Comparison of ENCODE assay signal across 1 cellular context in the genomic region with DNA sequence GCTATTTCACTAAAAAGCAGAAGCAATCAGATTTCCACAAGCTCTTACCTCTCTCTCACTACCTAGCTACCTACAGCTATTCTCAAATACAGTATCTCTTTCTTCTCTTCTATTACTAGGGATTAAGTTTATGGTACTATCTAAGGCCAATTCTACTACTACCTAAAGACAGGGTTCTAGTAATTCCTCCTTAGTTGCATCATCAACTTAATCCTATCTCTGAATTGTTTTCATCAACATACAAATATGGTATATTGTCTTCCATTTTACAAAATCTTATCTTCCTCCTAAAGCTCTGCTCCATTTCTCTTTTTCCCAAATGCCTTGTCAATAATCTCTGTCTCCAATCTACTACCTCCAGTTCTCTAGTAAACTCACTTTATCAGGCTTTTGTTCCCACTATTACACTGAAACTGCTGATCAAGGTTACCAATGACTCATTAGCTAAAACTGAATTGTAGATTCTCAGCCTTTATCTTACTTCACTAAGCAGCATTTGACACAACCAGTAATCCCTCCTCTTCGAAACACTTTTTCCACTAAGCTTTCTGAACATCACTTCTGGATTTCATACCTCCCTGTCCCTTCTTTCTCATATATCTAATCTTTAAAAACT.
TF ChIP-seq lines count a peak whose summit lies in the region.

No MANE protein-coding gene starts in this region.

TF ChIP-seq in SK-N-SH, 30 proteins besides CTCF, POLR2A, EP300 and RAD21:
- TF ChIP-seq, protein P1, sequence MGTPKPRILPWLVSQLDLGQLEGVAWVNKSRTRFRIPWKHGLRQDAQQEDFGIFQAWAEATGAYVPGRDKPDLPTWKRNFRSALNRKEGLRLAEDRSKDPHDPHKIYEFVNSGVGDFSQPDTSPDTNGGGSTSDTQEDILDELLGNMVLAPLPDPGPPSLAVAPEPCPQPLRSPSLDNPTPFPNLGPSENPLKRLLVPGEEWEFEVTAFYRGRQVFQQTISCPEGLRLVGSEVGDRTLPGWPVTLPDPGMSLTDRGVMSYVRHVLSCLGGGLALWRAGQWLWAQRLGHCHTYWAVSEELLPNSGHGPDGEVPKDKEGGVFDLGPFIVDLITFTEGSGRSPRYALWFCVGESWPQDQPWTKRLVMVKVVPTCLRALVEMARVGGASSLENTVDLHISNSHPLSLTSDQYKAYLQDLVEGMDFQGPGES (IDR thresholded peaks at IDR 0.05; ENCODE audit: low read depth, low read length): no peak
- TF ChIP-seq SMC3 (IDR thresholded peaks at IDR 0.05; ENCODE audit: low read depth, low read length) (no peak), SIN3A (IDR thresholded peaks at IDR 0.05; ENCODE audit: borderline replicate concordance, low read depth, low read length) (no peak), GABPA (IDR thresholded peaks at IDR 0.05; ENCODE audit: low read depth) (no peak), ZBTB33 (IDR thresholded peaks at IDR 0.05; ENCODE audit: borderline replicate concordance, low read depth) (no peak), GATA2 (CRISPR knock-in tag; IDR thresholded peaks at IDR 0.05) (no peak), EZH2phosphoT487 (IDR thresholded peaks at IDR 0.05; ENCODE audit: borderline replicate concordance, low read depth) (no peak), NRF1 (IDR thresholded peaks at IDR 0.05; ENCODE audit: low read depth, low read length) (no peak), FOXJ3 (CRISPR knock-in tag; IDR thresholded peaks at IDR 0.05) (no peak), JUND (IDR thresholded peaks at IDR 0.05) (no peak), MXI1 (IDR thresholded peaks at IDR 0.05; ENCODE audit: low read depth, low read length) (no peak), POLR2AphosphoS5 (IDR thresholded peaks at IDR 0.05; ENCODE audit: low read depth, low read length) (no peak), ELF1 (IDR thresholded peaks at IDR 0.05) (no peak), NFIC (IDR thresholded peaks at IDR 0.05; ENCODE audit: borderline replicate concordance) (no peak), FOXM1 (IDR thresholded peaks at IDR 0.05; ENCODE audit: low read depth) (no peak), CHD2 (IDR thresholded peaks at IDR 0.05; ENCODE audit: low read length, partially characterized antibody) (no peak), USF1 (IDR thresholded peaks at IDR 0.05; ENCODE audit: borderline replicate concordance, low read depth) (no peak)
- TF ChIP-seq, protein P2, sequence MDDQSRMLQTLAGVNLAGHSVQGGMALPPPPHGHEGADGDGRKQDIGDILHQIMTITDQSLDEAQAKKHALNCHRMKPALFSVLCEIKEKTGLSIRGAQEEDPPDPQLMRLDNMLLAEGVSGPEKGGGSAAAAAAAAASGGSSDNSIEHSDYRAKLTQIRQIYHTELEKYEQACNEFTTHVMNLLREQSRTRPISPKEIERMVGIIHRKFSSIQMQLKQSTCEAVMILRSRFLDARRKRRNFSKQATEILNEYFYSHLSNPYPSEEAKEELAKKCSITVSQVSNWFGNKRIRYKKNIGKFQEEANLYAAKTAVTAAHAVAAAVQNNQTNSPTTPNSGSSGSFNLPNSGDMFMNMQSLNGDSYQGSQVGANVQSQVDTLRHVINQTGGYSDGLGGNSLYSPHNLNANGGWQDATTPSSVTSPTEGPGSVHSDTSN (IDR thresholded peaks at IDR 0.05): no peak
- TF ChIP-seq, protein P3, sequence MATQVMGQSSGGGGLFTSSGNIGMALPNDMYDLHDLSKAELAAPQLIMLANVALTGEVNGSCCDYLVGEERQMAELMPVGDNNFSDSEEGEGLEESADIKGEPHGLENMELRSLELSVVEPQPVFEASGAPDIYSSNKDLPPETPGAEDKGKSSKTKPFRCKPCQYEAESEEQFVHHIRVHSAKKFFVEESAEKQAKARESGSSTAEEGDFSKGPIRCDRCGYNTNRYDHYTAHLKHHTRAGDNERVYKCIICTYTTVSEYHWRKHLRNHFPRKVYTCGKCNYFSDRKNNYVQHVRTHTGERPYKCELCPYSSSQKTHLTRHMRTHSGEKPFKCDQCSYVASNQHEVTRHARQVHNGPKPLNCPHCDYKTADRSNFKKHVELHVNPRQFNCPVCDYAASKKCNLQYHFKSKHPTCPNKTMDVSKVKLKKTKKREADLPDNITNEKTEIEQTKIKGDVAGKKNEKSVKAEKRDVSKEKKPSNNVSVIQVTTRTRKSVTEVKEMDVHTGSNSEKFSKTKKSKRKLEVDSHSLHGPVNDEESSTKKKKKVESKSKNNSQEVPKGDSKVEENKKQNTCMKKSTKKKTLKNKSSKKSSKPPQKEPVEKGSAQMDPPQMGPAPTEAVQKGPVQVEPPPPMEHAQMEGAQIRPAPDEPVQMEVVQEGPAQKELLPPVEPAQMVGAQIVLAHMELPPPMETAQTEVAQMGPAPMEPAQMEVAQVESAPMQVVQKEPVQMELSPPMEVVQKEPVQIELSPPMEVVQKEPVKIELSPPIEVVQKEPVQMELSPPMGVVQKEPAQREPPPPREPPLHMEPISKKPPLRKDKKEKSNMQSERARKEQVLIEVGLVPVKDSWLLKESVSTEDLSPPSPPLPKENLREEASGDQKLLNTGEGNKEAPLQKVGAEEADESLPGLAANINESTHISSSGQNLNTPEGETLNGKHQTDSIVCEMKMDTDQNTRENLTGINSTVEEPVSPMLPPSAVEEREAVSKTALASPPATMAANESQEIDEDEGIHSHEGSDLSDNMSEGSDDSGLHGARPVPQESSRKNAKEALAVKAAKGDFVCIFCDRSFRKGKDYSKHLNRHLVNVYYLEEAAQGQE (IDR thresholded peaks at IDR 0.05; ENCODE audit: low read depth, low read length): no peak
